In genomic region chr10:77348711-77349110, GRCh38 we compare ENCODE assay signal across 27 cellular contexts.
"Had no signal": no experiment of that assay in that cellular context is flagged by ENCODE, and none has a peak within 500 bp of the region (broad histone marks: within the 10 kb centered on the region; RNA-seq: fewer than 3 reads in every experiment).

No MANE protein-coding gene starts in this region.

- H3K27ac Mint-ChIP-seq: activated CD4-positive, alpha-beta memory T cell treated with anti-CD3 and anti-CD28 coated beads, Interleukin-2, amount 10 ng/mL, durations not matched to agents 7 days and 5 days; activated CD4-positive, alpha-beta T cell treated with anti-CD3 and anti-CD28 coated beads, Interleukin-2, amount 10 ng/mL, durations not matched to agents 24 days and 14 days; activated naive CD8-positive, alpha-beta T cell; dendritic cell treated with granulocyte-macrophage colony-stimulating factor and Interleukin-4, amounts not matched to agents 40 ng/mL and 50 ng/mL, for 4 days; naive thymus-derived CD8-positive, alpha-beta T cell had no signal

- ATAC-seq: left lung; lower lobe of right lung; naive thymus-derived CD8-positive, alpha-beta T cell; right cardiac atrium had no signal

- H3K4me3 Mint-ChIP-seq: activated CD4-positive, alpha-beta memory T cell treated with anti-CD3 and anti-CD28 coated beads, Interleukin-2, amount 10 ng/mL, durations not matched to agents 7 days and 5 days; activated CD4-positive, alpha-beta T cell treated with anti-CD3 and anti-CD28 coated beads, Interleukin-2, amount 10 ng/mL, durations not matched to agents 24 days and 14 days; activated naive CD8-positive, alpha-beta T cell; dendritic cell treated with granulocyte-macrophage colony-stimulating factor and Interleukin-4, amounts not matched to agents 40 ng/mL and 50 ng/mL, for 4 days; naive thymus-derived CD8-positive, alpha-beta T cell; neural crest cell had no signal

- H3K4me3 ChIP-seq: breast epithelium, esophagus squamous epithelium, left lung, lower lobe of right lung, spleen, transverse colon had no signal

- H3K36me3 ChIP-seq: breast epithelium, esophagus squamous epithelium, left lung, lower lobe of right lung, spleen, transverse colon had no signal

- DNase-seq: activated CD4-positive, alpha-beta memory T cell treated with anti-CD3 and anti-CD28 coated beads, Interleukin-2, amount 10 ng/mL, durations not matched to agents 7 days and 5 days; activated CD4-positive, alpha-beta T cell treated with anti-CD3 and anti-CD28 coated beads, Interleukin-2, amount 10 ng/mL, durations not matched to agents 24 days and 14 days; activated CD4-positive, CD25-positive, alpha-beta regulatory T cell treated with anti-CD3 and anti-CD28 coated beads, Interleukin-2, amount 50 U/mL, for 72 hours; activated naive CD4-positive, alpha-beta T cell; activated T-cell treated with anti-CD3 and anti-CD28 coated beads, Interleukin-2, amount 50 U/mL, for 48 hours; aorta; central memory CD4-positive, alpha-beta T cell; effector CD4-positive, alpha-beta T cell; esophagus squamous epithelium; left lung; lower lobe of right lung; naive thymus-derived CD8-positive, alpha-beta T cell; nucleus accumbens; right cardiac atrium; spleen; stimulated activated naive CD4-positive, alpha-beta T cell; T-helper 2 cell; transverse colon had no signal

- FAIRE-seq: endometrium, frontal cortex, islet of Langerhans had no signal

- H3K36me3 Mint-ChIP-seq: activated naive CD8-positive, alpha-beta T cell; naive thymus-derived CD8-positive, alpha-beta T cell had no signal

- H3K4me1 ChIP-seq: breast epithelium, left lung, lower lobe of right lung, parathyroid adenoma, spleen had no signal

- H3K27ac ChIP-seq: epithelial cell of prostate, esophagus squamous epithelium, left lung, lower lobe of right lung, parathyroid adenoma, spleen, transverse colon had no signal

- H3K27me3 Mint-ChIP-seq: activated CD4-positive, alpha-beta memory T cell treated with anti-CD3 and anti-CD28 coated beads, Interleukin-2, amount 10 ng/mL, durations not matched to agents 7 days and 5 days; activated CD4-positive, alpha-beta T cell treated with anti-CD3 and anti-CD28 coated beads, Interleukin-2, amount 10 ng/mL, durations not matched to agents 24 days and 14 days; activated naive CD8-positive, alpha-beta T cell; naive thymus-derived CD8-positive, alpha-beta T cell had no signal

- H3K9me3 Mint-ChIP-seq: activated CD4-positive, alpha-beta memory T cell treated with anti-CD3 and anti-CD28 coated beads, Interleukin-2, amount 10 ng/mL, durations not matched to agents 7 days and 5 days; activated CD4-positive, alpha-beta T cell treated with anti-CD3 and anti-CD28 coated beads, Interleukin-2, amount 10 ng/mL, durations not matched to agents 24 days and 14 days; dendritic cell treated with granulocyte-macrophage colony-stimulating factor and Interleukin-4, amounts not matched to agents 40 ng/mL and 50 ng/mL, for 4 days; naive thymus-derived CD8-positive, alpha-beta T cell; neural crest cell had no signal

- H3K4me1 Mint-ChIP-seq: activated CD4-positive, alpha-beta memory T cell treated with anti-CD3 and anti-CD28 coated beads, Interleukin-2, amount 10 ng/mL, durations not matched to agents 7 days and 5 days; activated CD4-positive, alpha-beta T cell treated with anti-CD3 and anti-CD28 coated beads, Interleukin-2, amount 10 ng/mL, durations not matched to agents 24 days and 14 days; neural crest cell had no signal

- H3K27me3 ChIP-seq: breast epithelium, left lung, spleen, transverse colon had no signal

- H3K9me3 ChIP-seq: breast epithelium, esophagus squamous epithelium, left lung, lower lobe of right lung, spleen, transverse colon had no signal
